In the genomic region with DNA sequence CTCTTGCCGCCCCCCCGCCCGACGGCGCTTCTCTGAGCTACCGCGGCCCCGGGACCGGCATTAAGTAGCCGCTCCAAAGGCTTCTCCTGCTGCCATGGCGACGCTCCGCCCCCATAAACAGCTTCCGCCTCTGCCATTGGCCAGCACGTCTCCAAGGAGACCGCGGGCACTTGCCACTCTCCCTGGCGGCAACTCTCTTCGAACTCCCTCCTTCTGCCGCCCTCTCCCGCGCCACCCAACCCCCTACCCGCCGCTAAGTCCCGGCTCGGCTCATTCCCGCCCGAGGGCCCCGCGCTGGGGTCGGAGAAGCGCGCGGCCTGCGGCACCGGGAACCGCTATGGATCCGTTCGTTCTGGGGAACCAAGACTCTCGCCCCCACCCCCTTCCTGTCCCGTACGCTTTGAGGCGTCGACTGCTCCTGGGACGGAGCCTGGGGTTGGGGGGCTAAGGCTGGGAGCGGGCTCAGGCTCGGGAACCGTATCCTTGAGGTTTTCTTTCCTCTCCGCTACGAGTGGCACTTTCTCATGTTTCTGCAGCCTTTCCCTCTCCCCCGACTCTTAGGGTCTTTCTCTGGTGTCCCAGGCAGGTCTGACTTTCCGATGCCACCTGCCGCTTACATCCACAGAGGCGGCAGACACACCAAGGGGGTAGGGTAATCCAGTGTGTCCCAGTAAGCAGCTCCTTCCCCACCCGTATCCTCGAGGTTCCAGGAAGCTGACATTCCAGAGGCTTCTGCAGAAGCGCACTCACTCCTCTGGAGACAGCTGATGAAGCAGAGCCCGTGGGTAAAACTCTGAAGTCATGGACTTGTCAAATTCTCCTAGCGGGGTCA, we compare ENCODE assay signal across 9 cellular contexts. TPM values are rescaled to one million over a fixed set of nuclear protein-coding genes. Genes with fewer than 3 reads are reported as not detected.
A peak's percentile ranks its signal among the peaks of the same experiment; 100 is the strongest.
DNase-seq lines count a peak whose midpoint lies in the region; FAIRE-seq and TF ChIP-seq lines count a peak whose summit lies in the region.
"Had no signal": no experiment of that assay in that cellular context is flagged by ENCODE, and none has a peak within 500 bp of the region (broad histone marks: within the 10 kb centered on the region; RNA-seq: fewer than 3 reads in every experiment).

A gene with protein sequence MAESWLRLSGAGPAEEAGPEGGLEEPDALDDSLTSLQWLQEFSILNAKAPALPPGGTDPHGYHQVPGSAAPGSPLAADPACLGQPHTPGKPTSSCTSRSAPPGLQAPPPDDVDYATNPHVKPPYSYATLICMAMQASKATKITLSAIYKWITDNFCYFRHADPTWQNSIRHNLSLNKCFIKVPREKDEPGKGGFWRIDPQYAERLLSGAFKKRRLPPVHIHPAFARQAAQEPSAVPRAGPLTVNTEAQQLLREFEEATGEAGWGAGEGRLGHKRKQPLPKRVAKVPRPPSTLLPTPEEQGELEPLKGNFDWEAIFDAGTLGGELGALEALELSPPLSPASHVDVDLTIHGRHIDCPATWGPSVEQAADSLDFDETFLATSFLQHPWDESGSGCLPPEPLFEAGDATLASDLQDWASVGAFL (minus strand): TSS at position 34 of the 832 bp plus-strand sequence. CDS start 850 bp downstream, outside the sequence.

- H3K9me3 ChIP-seq in SK-N-MC (ENCODE audit: low read depth, low read length): no peaks in the 10 kb centered on the region

- peak within 1 kb of the TSS; percentile 96 for H3K27ac Mint-ChIP-seq in activated naive CD4-positive, alpha-beta T cell treated with anti-CD3 and anti-CD28 coated beads, Interleukin-2, amount 10 ng/mL, durations not matched to agents 7 days and 5 days

- DNase-seq in D341Med (ENCODE audit: low spot score) (peak; percentile 100), H54 (ENCODE audit: insufficient read length, low spot score) (peak; percentile 99), NB4 (ENCODE audit: low read depth) (peak; percentile 86), SK-N-MC (ENCODE audit: low read depth, low spot score) (peak; percentile 55), glomerular visceral epithelial cell (ENCODE audit: extremely low spot score) (peak; percentile 91), occipital lobe (lab: John Stamatoyannopoulos, UW) (peak; percentile 89), substantia nigra (lab: John Stamatoyannopoulos, UW) (peak in 48 of 49 donors; percentile 39 to 94 (median 81))
- peak; percentile 94 for DNase-seq in activated naive CD4-positive, alpha-beta T cell treated with anti-CD3 and anti-CD28 coated beads, Interleukin-2, amount 10 ng/mL, durations not matched to agents 7 days and 5 days

- peaks cover 66% of the 10 kb centered on the region for H3K4me1 Mint-ChIP-seq in activated naive CD4-positive, alpha-beta T cell treated with anti-CD3 and anti-CD28 coated beads, Interleukin-2, amount 10 ng/mL, durations not matched to agents 7 days and 5 days

- peak within 1 kb of the TSS; percentile 88 for H3K27ac ChIP-seq in SK-N-MC
- H3K27ac ChIP-seq in substantia nigra (ENCODE audit: low read depth, low read length, poor library complexity, severe bottlenecking): no peak within 1 kb of the TSS
- H3K27ac ChIP-seq: epithelial cell of prostate had no signal

- H3K27me3 Mint-ChIP-seq in activated naive CD4-positive, alpha-beta T cell treated with anti-CD3 and anti-CD28 coated beads, Interleukin-2, amount 10 ng/mL, durations not matched to agents 7 days and 5 days: peaks cover 45% of the 10 kb centered on the region

- peak within 1 kb of the TSS; percentile 87 for H3K9ac ChIP-seq in SK-N-MC (ENCODE audit: insufficient read length)

- CTCF ChIA-PET in activated naive CD4-positive, alpha-beta T cell treated with anti-CD3 and anti-CD28 coated beads, Interleukin-2, amount 10 ng/mL, durations not matched to agents 7 days and 5 days (lab: Charles Lee): interaction anchor here (0.7 to 7.7 kb wide), 5 partner anchors 10 to 138 kb away, joined by 3 to 46 read pairs (median 4); no protein-coding TSS in a partner anchor

- peak within 1 kb of the TSS; percentile 73 for H3K4me3 Mint-ChIP-seq in activated naive CD4-positive, alpha-beta T cell treated with anti-CD3 and anti-CD28 coated beads, Interleukin-2, amount 10 ng/mL, durations not matched to agents 7 days and 5 days

- TF ChIP-seq POLR2A in H54 (IDR thresholded peaks at IDR 0.05; ENCODE audit: low read depth, low read length): no peak
- TF ChIP-seq POLR2A in NB4 (IDR thresholded peaks at IDR 0.05; ENCODE audit: extremely low read depth, insufficient read length): no peak

- no peak for FAIRE-seq in H54 (lab: Jason Lieb, UNC)

- H3K9me3 Mint-ChIP-seq in activated naive CD4-positive, alpha-beta T cell treated with anti-CD3 and anti-CD28 coated beads, Interleukin-2, amount 10 ng/mL, durations not matched to agents 7 days and 5 days: no peaks in the 10 kb centered on the region

- peaks cover 18% of the 10 kb centered on the region for H3K36me3 Mint-ChIP-seq in activated naive CD4-positive, alpha-beta T cell treated with anti-CD3 and anti-CD28 coated beads, Interleukin-2, amount 10 ng/mL, durations not matched to agents 7 days and 5 days

- no peak for TF ChIP-seq CTCF in NB4 (IDR thresholded peaks at IDR 0.05; ENCODE audit: low read depth, low read length)

- H3K4me3 ChIP-seq in NB4 (ENCODE audit: low read depth, low read length): no peak within 1 kb of the TSS
- H3K4me3 ChIP-seq in SK-N-MC: peak within 1 kb of the TSS; percentile 84

- no peaks in the 10 kb centered on the region for H3K36me3 ChIP-seq in SK-N-MC (ENCODE audit: insufficient read depth, low read length)

RNA-seq across cellular contexts. Expression of the gene that starts here (rescaled TPM):
- 4.5 TPM for total RNA-seq in occipital lobe
